10 cellular contexts compared by ENCODE assay signal in genomic region chr9:133119039-133119438, GRCh38. TPM values are rescaled to one million over a fixed set of nuclear protein-coding genes. Genes with fewer than 3 reads are reported as not detected.
DNase-seq lines count a peak whose midpoint lies in the region; ATAC-seq and TF ChIP-seq lines count a peak whose summit lies in the region.
"Had no signal": no experiment of that assay in that cellular context is flagged by ENCODE, and none has a peak within 500 bp of the region (broad histone marks: within the 10 kb centered on the region; RNA-seq: fewer than 3 reads in every experiment).

No MANE protein-coding gene starts in this region.

- peak overlapping the region; percentile 98 for H3K4me2 ChIP-seq in SK-N-SH

- H3K36me3 ChIP-seq in A673 (ENCODE audit: insufficient read depth, low read length, poor library complexity, severe bottlenecking) (no peaks in the 10 kb centered on the region), SK-N-SH (replicated peaks in 1 of 2; ENCODE audit: control insufficient read depth in 1 of 2, insufficient read depth in 2 of 2, low read length in 1 of 2) (peaks cover 0 to 5% of the 10 kb centered on the region in 2 experiments), esophagus squamous epithelium (peaks cover 0 to 7% (median 0%) of the 10 kb centered on the region in 3 donors)

- no peaks in the 10 kb centered on the region for H3K9me3 Mint-ChIP-seq in natural killer cell

- H3K79me2 ChIP-seq in SK-N-SH (ENCODE audit: insufficient read depth) = peaks cover 29% of the 10 kb centered on the region

- ATAC-seq in natural killer cell (no peak), GM21576 (IDR thresholded peaks at IDR 0.05; ENCODE audit: unreplicated experiment) (no peak), HG03439 (IDR thresholded peaks at IDR 0.05; ENCODE audit: unreplicated experiment) (no peak)

- TF ChIP-seq POLR2A in esophagus squamous epithelium (IDR thresholded peaks at IDR 0.05) = no peak

- no peaks in the 10 kb centered on the region for H3K27me3 Mint-ChIP-seq in natural killer cell (ENCODE audit: low read depth in 2 of 2)

- WGBS in SK-N-SH (ENCODE audit: low lambda C conversion rate) = 56% methylated on average over 7 of the region's 10 CpGs
- 41 to 42% methylated on average over 9 of the region's 10 CpGs for WGBS in esophagus squamous epithelium, 2 donors

- H3K27ac ChIP-seq in A673 (ENCODE audit: low read depth, low read length, poor library complexity, severe bottlenecking) = peak overlapping the region; percentile 47
- H3K27ac ChIP-seq in SK-N-SH (ENCODE audit: low read depth in 2 of 2, low read length in 1 of 2) = peak overlapping the region; percentile 32 to 99; a peak in 3 of 4 replicates
- peak overlapping the region; percentile 94 to 97 (median 95) for H3K27ac ChIP-seq in esophagus squamous epithelium
- H3K27ac ChIP-seq: epithelial cell of prostate, KMS-11 had no signal

- H3K27ac Mint-ChIP-seq in natural killer cell = peak overlapping the region; percentile 80 to 97

- H3K4me1 Mint-ChIP-seq in natural killer cell = peaks cover 46 to 64% of the 10 kb centered on the region in 2 donors

- H3K9me3 ChIP-seq in A673 (ENCODE audit: low read depth, low read length, poor library complexity, severe bottlenecking) (no peaks in the 10 kb centered on the region), SK-N-SH (no peaks in the 10 kb centered on the region), esophagus squamous epithelium (no peaks in the 10 kb centered on the region)

- no peak for TF ChIP-seq EP300 in SK-N-SH (IDR thresholded peaks at IDR 0.05; ENCODE audit: borderline replicate concordance in 1 of 2, low read depth in 1 of 2, low read length in 1 of 2)

- H3K4me3 Mint-ChIP-seq in natural killer cell = peak overlapping the region; percentile 67

- no peaks in the 10 kb centered on the region for H3K9me2 ChIP-seq in SK-N-SH

- POLR2A ChIA-PET in A673 (lab: Charles Lee; ENCODE audit: low non-redundant PET) (no interaction called here), SK-N-SH (lab: Yijun Ruan, JAX) (interaction anchor here (0.7 to 4.6 kb wide), 11 partner anchors 12 to 97 kb away, joined by 3 to 51 read pairs (median 6); partner anchors contain the start of gene GTF3C5)

- peaks cover 39% of the 10 kb centered on the region for H3K4me1 ChIP-seq in A673 (ENCODE audit: insufficient read depth, low read length, poor library complexity, severe bottlenecking)
- peaks cover 18 to 81% of the 10 kb centered on the region in 2 experiments for H3K4me1 ChIP-seq in SK-N-SH (ENCODE audit: control insufficient read depth in 1 of 2, insufficient read depth in 2 of 2, low read depth in 1 of 2, low read length in 1 of 2)
- H3K4me1 ChIP-seq in esophagus squamous epithelium = peaks cover 82 to 92% (median 85%) of the 10 kb centered on the region in 3 donors

- intact Hi-C loops in A673 (cut with micrococcal nuclease; ENCODE audit: unreplicated experiment) (no loop called here), esophagus squamous epithelium (cut with DNase I) (no loop called here), natural killer cell (cut with micrococcal nuclease) (no loop called here)

- peak; percentile 0; the same call in 1 of the 2 replicates for TF ChIP-seq RAD21 in SK-N-SH (IDR thresholded peaks at IDR 0.05; ENCODE audit: low read length)

- BruUV-seq in A673 (replicated peaks; lab: Mats Ljungman, UMichigan) = no TSS peak

- H2AFZ ChIP-seq in SK-N-SH (ENCODE audit: low read depth) = no peak overlapping the region

- CTCF ChIA-PET in A673 (lab: Charles Lee) = interaction anchor here (1.5 kb wide), 1 partner anchor 25 kb away, joined by 4 read pairs; no protein-coding TSS in a partner anchor
- CTCF ChIA-PET in SK-N-SH (lab: Yijun Ruan, JAX) = interaction anchor here (0.6 to 30.3 kb wide), 7 partner anchors 9 to 97 kb away, joined by 3 to 810 read pairs (median 23); no protein-coding TSS in a partner anchor

- peaks cover 58% of the 10 kb centered on the region for H4K20me1 ChIP-seq in SK-N-SH (ENCODE audit: insufficient read depth)

- H3K27me3 ChIP-seq in A673 (replicated peaks; ENCODE audit: insufficient read depth, low read depth, low read length, poor library complexity) (no peaks in the 10 kb centered on the region), SK-N-SH (ENCODE audit: insufficient read depth) (no peaks in the 10 kb centered on the region), esophagus squamous epithelium (no peaks in the 10 kb centered on the region)

- no peak for TF ChIP-seq CTCF in A673 (conservative IDR thresholded peaks at IDR 0.05; ENCODE audit: low read depth, low read length)
- TF ChIP-seq CTCF in SK-N-SH (IDR thresholded peaks at IDR 0.05) = no peak
- TF ChIP-seq CTCF in esophagus squamous epithelium (IDR thresholded peaks at IDR 0.05) = no peak
- TF ChIP-seq CTCF in natural killer cell (IDR thresholded peaks at IDR 0.05) = no peak

- H3K36me3 Mint-ChIP-seq in natural killer cell = no peaks in the 10 kb centered on the region

- H3K4me3 ChIP-seq in A673 (ENCODE audit: low read depth, low read length, poor library complexity, severe bottlenecking) (no peak overlapping the region), SK-N-SH (ENCODE audit: low read depth in 2 of 2, low read length in 1 of 2) (peak overlapping the region in 1 of 2 experiments; percentile 71; a peak in 3 of 4 replicates), esophagus squamous epithelium (peak overlapping the region; percentile 63 to 96 (median 76))

- DNase-seq in A673 (ENCODE audit: low spot score) = no peak
- peak; percentile 82 for DNase-seq in SK-N-SH
- DNase-seq in esophagus squamous epithelium (lab: John Stamatoyannopoulos, UW) = no peak
- no peak for DNase-seq in natural killer cell
- DNase-seq in NCI-H2029 treated with DMSO at 0.1 percent for 48 hours (lab: John Stamatoyannopoulos, UW) = no peak
- DNase-seq in HUDEP-2 (lab: John Stamatoyannopoulos, UW; ENCODE audit: unreplicated experiment in 76 of 76) = no peak

- 0 out of 2 replicates have a peak overlapping the region, but pooled peaks have one; percentile 36 for H3K9ac ChIP-seq in SK-N-SH
- H3K9ac ChIP-seq: KMS-11 had no signal

- H3F3A ChIP-seq in SK-N-SH (replicated peaks; ENCODE audit: insufficient read depth) = peaks cover 19% of the 10 kb centered on the region

TF ChIP-seq in SK-N-SH, 30 proteins besides CTCF, POLR2A, EP300 and RAD21:
- 0 out of 2 replicates have a peak, but pooled peaks have one; percentile 5 for TF ChIP-seq RFX5 (IDR thresholded peaks at IDR 0.05; ENCODE audit: low read length)
- TF ChIP-seq TEAD4 (IDR thresholded peaks at IDR 0.05; ENCODE audit: borderline replicate concordance, insufficient read depth) = no peak
- TF ChIP-seq TCF12 (IDR thresholded peaks at IDR 0.05) = no peak
- TF ChIP-seq RCOR1 (IDR thresholded peaks at IDR 0.05; ENCODE audit: low read length) = peak; percentile 28; the same call in 1 of the 2 replicates
- TF ChIP-seq JUND (IDR thresholded peaks at IDR 0.05) = no peak
- no peak for TF ChIP-seq SMC3 (IDR thresholded peaks at IDR 0.05; ENCODE audit: low read depth, low read length)

RNA-seq across cellular contexts. Expression of gene RALGDS, which starts 2.0 kb away (rescaled TPM):
- 40.1 and 42.3 TPM in 2 replicates for total RNA-seq in A673 (2021)
- polyA plus RNA-seq in SK-N-SH (2012; rRNA removed) = 64.1 and 64.7 TPM in 2 replicates
- polyA plus RNA-seq in SK-N-SH (2012; cell fraction: cytosol; rRNA removed) = 29.8 and 47.9 TPM in 2 replicates
- 152 and 169 TPM in 2 replicates for polyA plus RNA-seq in SK-N-SH (2012; cell fraction: nucleus; rRNA removed)
- total RNA-seq in esophagus squamous epithelium = 10 to 100 TPM; 53.4 to 71.1 (median 55.3) TPM
- total RNA-seq in natural killer cell = 100 to 1,000 TPM; 206 to 250 (median 208) TPM

RNA-seq across cellular contexts. Expression of gene GBGT1, which starts 44.7 kb away (rescaled TPM):
- total RNA-seq in A673 (2021) = 1.8 and 2.6 TPM in 2 replicates
- polyA plus RNA-seq in SK-N-SH (2012; rRNA removed) = 0.45 and 0.51 TPM in 2 replicates
- 0.22 and 0.30 TPM in 2 replicates for polyA plus RNA-seq in SK-N-SH (2012; cell fraction: cytosol; rRNA removed)
- 1.1 and 1.7 TPM in 2 replicates for polyA plus RNA-seq in SK-N-SH (2012; cell fraction: nucleus; rRNA removed)
- 1 to 10 TPM; 3.0 to 8.8 (median 3.8) TPM for total RNA-seq in esophagus squamous epithelium
- total RNA-seq in natural killer cell = 1 to 10 TPM; 1.4 to 2.2 (median 1.7) TPM

RNA-seq across cellular contexts. Expression of gene CEL, which starts 57.3 kb away (rescaled TPM):
- total RNA-seq in A673 (2021) (2.8 and 3.4 TPM in 2 replicates), esophagus squamous epithelium (1 to 10 TPM; 1.9 to 7.6 (median 3.5) TPM), natural killer cell (under 1 TPM; 0.18 to 0.68 (median 0.42) TPM)
- 0.75 and 0.87 TPM in 2 replicates for polyA plus RNA-seq in SK-N-SH (2012; rRNA removed)
- 0.24 and 0.35 TPM in 2 replicates for polyA plus RNA-seq in SK-N-SH (2012; cell fraction: cytosol; rRNA removed)
- 6.3 and 7.8 TPM in 2 replicates for polyA plus RNA-seq in SK-N-SH (2012; cell fraction: nucleus; rRNA removed)
